Comparison of ENCODE assay signal across 1 cellular context in genomic region chr5:151451626-151452520, GRCh38.
TF ChIP-seq lines count a peak whose summit lies in the region.

No MANE protein-coding gene starts in this region.

TF ChIP-seq in HepG2, 621 proteins besides CTCF, POLR2A, EP300 and RAD21 (continued from another document and continues in another):
- TF ChIP-seq RERE (CRISPR knock-in tag; IDR thresholded peaks at IDR 0.05; ENCODE audit: low read depth) (no peak), ZNF34 (CRISPR knock-in tag; IDR thresholded peaks at IDR 0.05; ENCODE audit: borderline replicate concordance) (no peak), ZNF672 (CRISPR knock-in tag; IDR thresholded peaks at IDR 0.05) (no peak), ZNF12 (CRISPR knock-in tag; IDR thresholded peaks at IDR 0.05) (no peak), ZKSCAN8 (CRISPR knock-in tag; IDR thresholded peaks at IDR 0.05; ENCODE audit: borderline replicate concordance) (peak; percentile 96), ZNF501 (CRISPR knock-in tag; IDR thresholded peaks at IDR 0.05) (no peak), SRSF9 (IDR thresholded peaks at IDR 0.05; ENCODE audit: borderline replicate concordance, insufficient read depth, low read depth, low read length, poor library complexity, severe bottlenecking) (no peak), MEIS2 (CRISPR knock-in tag; IDR thresholded peaks at IDR 0.05) (no peak), ZGPAT (CRISPR knock-in tag; IDR thresholded peaks at IDR 0.05) (peak; percentile 43; the same call in 1 of the 2 replicates), TP53 (CRISPR knock-in tag; conservative IDR thresholded peaks at IDR 0.05) (no peak), NAIF1 (CRISPR knock-in tag; IDR thresholded peaks at IDR 0.05; ENCODE audit: borderline replicate concordance) (no peak), ZNF576 (CRISPR knock-in tag; IDR thresholded peaks at IDR 0.05) (no peak), NR2F2 (IDR thresholded peaks at IDR 0.05; ENCODE audit: borderline replicate concordance, low read depth) (no peak), ZNF17 (CRISPR knock-in tag; IDR thresholded peaks at IDR 0.05) (no peak), TCF7 (IDR thresholded peaks at IDR 0.05; ENCODE audit: low read depth) (no peak), TOE1 (CRISPR knock-in tag; IDR thresholded peaks at IDR 0.05) (no peak), NCOA5 (CRISPR knock-in tag; IDR thresholded peaks at IDR 0.05) (no peak), SKIL (CRISPR knock-in tag; IDR thresholded peaks at IDR 0.05; ENCODE audit: borderline replicate concordance) (no peak), TRIM24 (CRISPR knock-in tag; IDR thresholded peaks at IDR 0.05) (no peak), AFF4 (CRISPR knock-in tag; IDR thresholded peaks at IDR 0.05) (no peak), CEBPB (IDR thresholded peaks at IDR 0.05; ENCODE audit: borderline replicate concordance, low read depth, low read length) (no peak), ZNF280B (CRISPR knock-in tag; IDR thresholded peaks at IDR 0.05; ENCODE audit: borderline replicate concordance) (no peak), NCOR1 (IDR thresholded peaks at IDR 0.05; ENCODE audit: borderline replicate concordance, low read length) (peak; percentile 64; the same call in 1 of the 2 replicates), ZNF44 (CRISPR knock-in tag; IDR thresholded peaks at IDR 0.05) (no peak), PTBP1 (IDR thresholded peaks at IDR 0.05; ENCODE audit: low read depth, low read length, poor library complexity, severe bottlenecking) (no peak), THAP7 (CRISPR knock-in tag; IDR thresholded peaks at IDR 0.05) (no peak), POGZ (CRISPR knock-in tag; IDR thresholded peaks at IDR 0.05) (peak; percentile 58; the same call in 1 of the 2 replicates), FOXM1 (CRISPR knock-in tag; IDR thresholded peaks at IDR 0.05) (no peak), PBX3 (CRISPR knock-in tag; IDR thresholded peaks at IDR 0.05; ENCODE audit: borderline replicate concordance) (no peak), CREM (IDR thresholded peaks at IDR 0.05) (no peak), CREM (CRISPR knock-in tag; IDR thresholded peaks at IDR 0.05) (no peak), ELK4 (CRISPR knock-in tag; IDR thresholded peaks at IDR 0.05; ENCODE audit: borderline replicate concordance) (no peak), PRDM4 (CRISPR knock-in tag; IDR thresholded peaks at IDR 0.05; ENCODE audit: borderline replicate concordance) (no peak), ZBTB8A (CRISPR knock-in tag; IDR thresholded peaks at IDR 0.05; ENCODE audit: borderline replicate concordance, low read depth) (no peak), JUND (CRISPR knock-in tag; IDR thresholded peaks at IDR 0.05) (no peak), ZNF276 (CRISPR knock-in tag; IDR thresholded peaks at IDR 0.05; ENCODE audit: low read depth) (no peak)
